8 cellular contexts compared by ENCODE assay signal in the genomic region with DNA sequence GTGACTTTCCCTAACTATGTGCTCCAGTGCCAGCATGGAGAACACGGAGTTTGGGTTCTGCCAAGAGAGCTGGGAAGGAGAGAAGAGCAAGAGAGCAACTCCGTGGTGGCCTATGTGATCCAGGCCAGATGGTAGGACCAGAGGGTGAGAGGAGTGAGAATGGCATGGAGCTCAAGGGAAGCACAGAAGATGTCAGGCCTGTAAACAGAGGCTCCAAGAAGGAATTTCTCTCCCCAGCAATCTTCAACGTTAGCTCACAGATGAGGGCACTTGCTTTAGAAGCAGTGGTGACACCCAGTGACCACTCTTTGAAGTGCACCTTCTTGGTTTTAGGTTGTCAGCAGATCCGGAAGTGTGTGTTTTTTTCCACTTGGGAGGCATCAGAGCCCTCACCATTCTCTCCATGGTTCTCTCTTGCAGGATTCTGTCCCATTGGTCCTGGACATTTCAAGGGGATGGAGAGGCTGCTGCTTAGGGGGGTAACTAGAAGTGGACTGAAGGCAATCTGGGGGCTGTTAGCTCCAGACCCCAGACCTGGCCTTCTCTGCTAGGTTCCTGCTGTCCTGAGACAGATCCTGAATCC. TPM values are rescaled to one million over a fixed set of nuclear protein-coding genes. Genes with fewer than 3 reads are reported as not detected.
A peak's percentile ranks its signal among the peaks of the same experiment; 100 is the strongest.
DNase-seq lines count a peak whose midpoint lies in the region; ATAC-seq, FAIRE-seq and TF ChIP-seq lines count a peak whose summit lies in the region.

No MANE protein-coding gene starts in this region.

- peak; percentile 82 for TF ChIP-seq CTCF in WERI-Rb-1 (IDR thresholded peaks at IDR 0.05; ENCODE audit: low read depth, low read length)
- peak; percentile 67 to 69 for TF ChIP-seq CTCF in left lung (IDR thresholded peaks at IDR 0.05)

- H3K27me3 ChIP-seq in WERI-Rb-1 (ENCODE audit: insufficient read depth, low read depth, severe bottlenecking) (no peaks in the 10 kb centered on the region), left lung (no peaks in the 10 kb centered on the region)

- TF ChIP-seq POLR2A in H54 (IDR thresholded peaks at IDR 0.05; ENCODE audit: low read depth, low read length) = no peak

- no peaks in the 10 kb centered on the region for H3K36me3 ChIP-seq in WERI-Rb-1
- no peaks in the 10 kb centered on the region for H3K36me3 ChIP-seq in left lung

- peaks cover 0 to 9% of the 10 kb centered on the region in 2 donors for H3K4me1 ChIP-seq in left lung

- intact Hi-C loops in left lung (cut with DNase I) = no loop called here

- peak; percentile 62 for DNase-seq in Caki2 (ENCODE audit: low read depth)
- peak; percentile 26 for DNase-seq in H54 (ENCODE audit: insufficient read length, low spot score)
- peak; percentile 42 for DNase-seq in NCI-H2171 (lab: John Stamatoyannopoulos, UW)
- peak; percentile 72 for DNase-seq in WERI-Rb-1
- DNase-seq in dermis blood vessel endothelial cell = peak; percentile 94
- DNase-seq in left lung = peak in 1 of 2 donors; percentile 59
- DNase-seq in stimulated activated CD4-positive, alpha-beta T cell treated with anti-CD3 and anti-CD28 coated beads, TNF-alpha, amount 100 ng/mL, for 24 hours (ENCODE audit: low read depth in 3 of 3) = peak in 2 of 3 experiments; percentile 31 to 47
- DNase-seq in 8988T = no peak

- no peak for FAIRE-seq in H54 (lab: Jason Lieb, UNC)

- no peaks in the 10 kb centered on the region for H3K9me3 ChIP-seq in WERI-Rb-1 (ENCODE audit: severe bottlenecking)
- H3K9me3 ChIP-seq in left lung = no peaks in the 10 kb centered on the region

- H3K27ac ChIP-seq in WERI-Rb-1 (no peak overlapping the region), left lung (no peak overlapping the region)

- peak; percentile 78 for ATAC-seq in left lung

- H3K4me3 ChIP-seq in WERI-Rb-1 (ENCODE audit: low read depth, low read length) (no peak overlapping the region), left lung (no peak overlapping the region)

- in situ Hi-C loops in Caki2 (cut with HindIII; ENCODE audit: low pct_unique_long_range_greater_than_20kb, low sequenced_read_pairs) = no loop called here

RNA-seq across cellular contexts. Expression of a gene that starts 18.1 kb away (rescaled TPM):
- total RNA-seq in Caki2 (2014; rRNA removed; shearing (Covaris generic); ENCODE audit: low replicate concordance) = not detected in 2 replicates
- total RNA-seq in dermis blood vessel endothelial cell (36.2 and 42.4 TPM in 2 replicates), left lung (100 to 1,000 TPM in 1 of 2 donors, 10 to 100 TPM in 1; 57.1 to 142 TPM)

RNA-seq across cellular contexts. Expression of a gene that starts 33.0 kb away (rescaled TPM):
- total RNA-seq in Caki2 (2014; rRNA removed; shearing (Covaris generic); ENCODE audit: low replicate concordance) = 9.0 and 46.9 TPM in 2 replicates
- 48.8 and 64.4 TPM in 2 replicates for total RNA-seq in dermis blood vessel endothelial cell
- 10 to 100 TPM; 62.0 to 92.8 TPM for total RNA-seq in left lung

Comparison
In these comparisons a context has a peak if more than half of its experiments do, and no peak if none do; other contexts are left out.
1. RNA of a gene that starts 18.1 kb away (total RNA-seq): 57.1 to 142 TPM in left lung and 36.2 to 42.4 TPM in dermis blood vessel endothelial cell; not detected in Caki2; every median in the first group is over 10 times any median in the second.